ENCODE assay signal across 19 cellular contexts in genomic region chr2:29987141-29987540, GRCh38.
"Had no signal": no experiment of that assay in that cellular context is flagged by ENCODE, and none has a peak within 500 bp of the region (broad histone marks: within the 10 kb centered on the region; RNA-seq: fewer than 3 reads in every experiment).

No MANE protein-coding gene starts in this region.

- H3K4me3 ChIP-seq: left ventricle myocardium inferior, right atrium auricular region, suprapubic skin, transverse colon, vagina had no signal

- H3K27ac ChIP-seq: left ventricle myocardium inferior, right atrium auricular region, suprapubic skin, transverse colon, vagina had no signal

- DNase-seq: activated CD4-positive, alpha-beta T cell treated with anti-CD3 and anti-CD28 coated beads, Interleukin-2, amount 10 ng/mL, durations not matched to agents 7 days and 5 days; activated CD8-positive, alpha-beta memory T cell treated with anti-CD3 and anti-CD28 coated beads, Interleukin-2, amount 50 U/mL, for 48 hours; activated effector memory CD4-positive, alpha-beta T cell treated with Interleukin-2 at 50 U/mL for 16 hours; activated naive CD4-positive, alpha-beta T cell treated with anti-CD3 and anti-CD28 coated beads, Interleukin-2, amount 10 ng/mL, durations not matched to agents 7 days and 5 days; activated T-cell treated with anti-CD3 and anti-CD28 coated beads, Interleukin-2, amount 50 U/mL, for 48 hours; aorta; cortex of kidney; foreskin fibroblast; glutamatergic neuron; hippocampal formation; islet precursor cell; left ventricle myocardium inferior; stimulated activated CD4-positive, alpha-beta T cell treated with anti-CD3 and anti-CD28 coated beads, Interleukin-12 subunit alpha, Interleukin-12 subunit beta, amount 100 ng/mL, for 4 hours; stimulated activated CD4-positive, alpha-beta T cell treated with anti-CD3 and anti-CD28 coated beads, Interleukin-1b, Interleukin-23, amount 100 ng/mL, for 48 hours; transverse colon had no signal

- H3K4me1 ChIP-seq: left ventricle myocardium inferior, right atrium auricular region, suprapubic skin, transverse colon, vagina had no signal

- H3K9me3 ChIP-seq: left ventricle myocardium inferior, right atrium auricular region, suprapubic skin, transverse colon, vagina had no signal

- H3K27me3 ChIP-seq: right atrium auricular region, suprapubic skin, vagina had no signal

- ATAC-seq: activated CD4-positive, CD25-positive, alpha-beta regulatory T cell treated with anti-CD3 and anti-CD28 coated beads, Interleukin-2, amount 50 U/mL, for 24 hours had no signal

- H3K36me3 ChIP-seq: left ventricle myocardium inferior, right atrium auricular region, suprapubic skin, transverse colon, vagina had no signal
